8 cellular contexts compared by ENCODE assay signal in genomic region chr10:124743188-124744046, GRCh38. TPM values are rescaled to one million over a fixed set of nuclear protein-coding genes. Genes with fewer than 3 reads are reported as not detected.
DNase-seq lines count a peak whose midpoint lies in the region; ATAC-seq and TF ChIP-seq lines count a peak whose summit lies in the region.

No MANE protein-coding gene starts in this region.

- DNase-seq in GF-D8 (lab: John Stamatoyannopoulos, UW) (peak; percentile 27), SJSA1 (ENCODE audit: low read depth in 1 of 2, low spot score in 2 of 2) (peak in 1 of 2 experiments; percentile 51), cerebellar cortex (ENCODE audit: low spot score) (peak; percentile 42), testis (no peak), 8988T (no peak), cerebellum (ENCODE audit: low spot score) (no peak)

- no peak overlapping the region for H3K27ac ChIP-seq in SJSA1
- peak overlapping the region; percentile 47 to 72 for H3K27ac ChIP-seq in liver (ENCODE audit: low read depth in 1 of 2, low read length in 2 of 2)
- H3K27ac ChIP-seq in testis = peak overlapping the region; percentile 89 to 94

- H3K9me3 ChIP-seq in SJSA1 (replicated peaks) (no peaks in the 10 kb centered on the region), liver (ENCODE audit: control insufficient read depth in 4 of 4, low read length in 3 of 4) (no peaks in the 10 kb centered on the region), testis (no peaks in the 10 kb centered on the region)

- peaks cover 7% of the 10 kb centered on the region for H3K36me3 ChIP-seq in SJSA1
- H3K36me3 ChIP-seq in liver (ENCODE audit: control insufficient read depth in 4 of 4, insufficient read depth in 3 of 4, low read depth in 1 of 4, low read length in 3 of 4) = peaks cover 0 to 3% (median 0%) of the 10 kb centered on the region in 4 donors
- no peaks in the 10 kb centered on the region for H3K36me3 ChIP-seq in testis (ENCODE audit: low read depth, missing control alignments)

- intact Hi-C loops in testis (cut with DNase I; ENCODE audit: low total_unique reads) = no loop called here

- TF ChIP-seq RAD21 in liver (IDR thresholded peaks at IDR 0.05) = no peak

- no peaks in the 10 kb centered on the region for H3K27me3 ChIP-seq in SJSA1 (replicated peaks)
- H3K27me3 ChIP-seq in liver (ENCODE audit: control insufficient read depth in 4 of 4, insufficient read depth in 4 of 4, low read length in 3 of 4) = no peaks in the 10 kb centered on the region
- no peaks in the 10 kb centered on the region for H3K27me3 ChIP-seq in testis

- H3K4me3 ChIP-seq in SJSA1 (peak overlapping the region; percentile 71), liver (ENCODE audit: low read depth in 1 of 3, low read length in 3 of 3) (peak overlapping the region; percentile 67 to 86 (median 72)), testis (peak overlapping the region; percentile 74 to 88)

- TF ChIP-seq CTCF in liver (IDR thresholded peaks at IDR 0.05; ENCODE audit: low read depth, low read length, missing input control) (no peak), testis (IDR thresholded peaks at IDR 0.05) (no peak)

- H3K9ac ChIP-seq in liver (ENCODE audit: low read depth in 1 of 2, low read length in 2 of 2) = peak overlapping the region; percentile 42 to 65

- H3K4me1 ChIP-seq in SJSA1 (replicated peaks) (peaks cover 32% of the 10 kb centered on the region), liver (ENCODE audit: control insufficient read depth in 4 of 4, insufficient read depth in 4 of 4, low read length in 3 of 4) (peaks cover 5 to 49% (median 44%) of the 10 kb centered on the region in 4 donors), testis (peaks cover 48% of the 10 kb centered on the region)

- peak; percentile 28 for ATAC-seq in HG02678 (IDR thresholded peaks at IDR 0.05; ENCODE audit: unreplicated experiment)

- under 1% methylated on average over 89 of the region's 89 CpGs for WGBS in liver
- WGBS in testis, 2 donors = 0% methylated on average over 39 to 81 of the region's 89 CpGs

- TF ChIP-seq POLR2A in testis (IDR thresholded peaks at IDR 0.05) = no peak

TF ChIP-seq in liver, 16 proteins besides CTCF, POLR2A, EP300 and RAD21:
- TF ChIP-seq SP1 (IDR thresholded peaks at IDR 0.05) (no peak), RXRA (IDR thresholded peaks at IDR 0.05) (no peak), HNF4A (conservative IDR thresholded peaks at IDR 0.05) (no peak), EGR1 (IDR thresholded peaks at IDR 0.05; ENCODE audit: low read depth in 2 of 2) (no peak), HNF4G (IDR thresholded peaks at IDR 0.05) (no peak), REST (IDR thresholded peaks at IDR 0.05) (no peak), GABPA (IDR thresholded peaks at IDR 0.05 in 1 of 2, conservative IDR thresholded peaks at IDR 0.05 in 1 of 2) (no peak), TAF1 (conservative IDR thresholded peaks at IDR 0.05) (no peak), JUND (IDR thresholded peaks at IDR 0.05) (no peak), YY1 (IDR thresholded peaks at IDR 0.05) (no peak), FOXA2 (IDR thresholded peaks at IDR 0.05) (no peak), FOXA1 (IDR thresholded peaks at IDR 0.05) (no peak)

RNA-seq across cellular contexts. Expression of gene FAM53B, which starts 0.8 kb away (rescaled TPM):
- 10.2 and 14.1 TPM in 2 replicates for total RNA-seq in SJSA1 (2014; rRNA removed; shearing (Covaris generic))
- total RNA-seq in liver (10 to 100 TPM; 10.2 to 24.0 TPM), testis (100 to 1,000 TPM; 109 to 125 TPM), cerebellum (35.2 TPM)
- polyA plus RNA-seq in liver (1 to 10 TPM; 1.1 to 2.3 TPM), testis (ENCODE audit: insufficient read depth, low read depth, low replicate concordance) (36.9 TPM)

RNA-seq across cellular contexts. Expression of gene EEF1AKMT2, which starts 48.3 kb away (rescaled TPM):
- 53.0 and 53.3 TPM in 2 replicates for total RNA-seq in SJSA1 (2014; rRNA removed; shearing (Covaris generic))
- total RNA-seq in liver (10 to 100 TPM; 10.0 to 12.7 TPM), testis (10 to 100 TPM; 25.8 to 27.6 TPM), cerebellum (53.9 TPM)
- polyA plus RNA-seq in liver (1 to 10 TPM; 5.9 to 7.0 TPM), testis (ENCODE audit: insufficient read depth, low read depth, low replicate concordance) (47.9 TPM)

RNA-seq across cellular contexts. Expression of gene ABRAXAS2, which starts 58.2 kb away (rescaled TPM):
- total RNA-seq in SJSA1 (2014; rRNA removed; shearing (Covaris generic)) = 16.1 and 19.2 TPM in 2 replicates
- total RNA-seq in liver (1 to 10 TPM; 6.8 to 7.7 TPM), testis (10 to 100 TPM; 13.1 to 14.2 TPM), cerebellum (13.9 TPM)
- polyA plus RNA-seq in liver (1 to 10 TPM; 4.9 to 5.5 TPM), testis (ENCODE audit: insufficient read depth, low read depth, low replicate concordance) (9.7 TPM)

Comparison
In these comparisons a context has a peak if more than half of its experiments do, and no peak if none do; other contexts are left out.
1. DNase-seq: peak in GF-D8 (single experiment) and cerebellar cortex (single experiment); none in testis (single experiment), 8988T (single experiment) and cerebellum (single experiment).
2. Peak in every context shown above with its lines, with median percentiles within 50 percentile points of each other: H3K4me3 ChIP-seq.